Comparison of ENCODE assay signal across 3 cellular contexts in the genomic region with DNA sequence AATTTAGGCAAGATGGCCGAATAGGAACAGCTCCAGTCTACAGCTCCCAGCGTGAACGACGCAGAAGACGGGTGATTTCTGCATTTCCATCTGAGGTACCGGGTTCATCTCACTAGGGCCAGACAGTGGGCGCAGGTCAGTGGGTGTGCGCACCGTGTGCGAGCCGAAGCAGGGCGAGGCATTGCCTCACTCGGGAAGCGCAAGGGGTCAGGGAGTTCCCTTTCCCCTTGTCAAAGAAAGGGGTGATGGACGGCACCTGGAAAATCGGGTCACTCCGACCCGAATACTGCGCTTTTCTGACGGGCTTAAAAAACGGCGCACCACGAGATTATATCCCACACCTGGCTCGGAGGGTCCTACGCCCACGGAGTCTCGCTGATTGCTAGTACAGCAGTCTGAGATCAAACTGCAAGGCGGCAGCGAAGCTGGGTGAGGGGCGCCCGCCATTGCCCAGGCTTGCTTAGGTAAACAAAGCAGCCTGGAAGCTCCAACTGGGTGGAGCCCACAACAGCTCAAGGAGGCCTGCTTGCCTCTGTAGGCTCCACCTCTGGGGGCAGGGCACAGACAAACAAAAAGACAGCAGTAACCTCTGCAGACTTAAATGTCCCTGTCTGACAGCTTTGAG. TPM values are rescaled to one million over a fixed set of nuclear protein-coding genes. Genes with fewer than 3 reads are reported as not detected.
"Had no signal": no experiment of that assay in that cellular context is flagged by ENCODE, and none has a peak within 500 bp of the region (broad histone marks: within the 10 kb centered on the region; RNA-seq: fewer than 3 reads in every experiment).

No MANE protein-coding gene starts in this region.

RNA-seq across cellular contexts. Expression of gene PTPRQ, which starts 33.6 kb away (rescaled TPM):
- total RNA-seq: activated CD4-positive, alpha-beta memory T cell treated with anti-CD3 and anti-CD28 coated beads, Interleukin-2, amount 10 ng/mL, durations not matched to agents 7 days and 5 days; activated CD8-positive, alpha-beta memory T cell treated with anti-CD3 and anti-CD28 coated beads, Interleukin-2, amount 10 ng/mL, durations not matched to agents 7 days and 5 days; bronchial epithelial cell had no signal
